In the genomic region with DNA sequence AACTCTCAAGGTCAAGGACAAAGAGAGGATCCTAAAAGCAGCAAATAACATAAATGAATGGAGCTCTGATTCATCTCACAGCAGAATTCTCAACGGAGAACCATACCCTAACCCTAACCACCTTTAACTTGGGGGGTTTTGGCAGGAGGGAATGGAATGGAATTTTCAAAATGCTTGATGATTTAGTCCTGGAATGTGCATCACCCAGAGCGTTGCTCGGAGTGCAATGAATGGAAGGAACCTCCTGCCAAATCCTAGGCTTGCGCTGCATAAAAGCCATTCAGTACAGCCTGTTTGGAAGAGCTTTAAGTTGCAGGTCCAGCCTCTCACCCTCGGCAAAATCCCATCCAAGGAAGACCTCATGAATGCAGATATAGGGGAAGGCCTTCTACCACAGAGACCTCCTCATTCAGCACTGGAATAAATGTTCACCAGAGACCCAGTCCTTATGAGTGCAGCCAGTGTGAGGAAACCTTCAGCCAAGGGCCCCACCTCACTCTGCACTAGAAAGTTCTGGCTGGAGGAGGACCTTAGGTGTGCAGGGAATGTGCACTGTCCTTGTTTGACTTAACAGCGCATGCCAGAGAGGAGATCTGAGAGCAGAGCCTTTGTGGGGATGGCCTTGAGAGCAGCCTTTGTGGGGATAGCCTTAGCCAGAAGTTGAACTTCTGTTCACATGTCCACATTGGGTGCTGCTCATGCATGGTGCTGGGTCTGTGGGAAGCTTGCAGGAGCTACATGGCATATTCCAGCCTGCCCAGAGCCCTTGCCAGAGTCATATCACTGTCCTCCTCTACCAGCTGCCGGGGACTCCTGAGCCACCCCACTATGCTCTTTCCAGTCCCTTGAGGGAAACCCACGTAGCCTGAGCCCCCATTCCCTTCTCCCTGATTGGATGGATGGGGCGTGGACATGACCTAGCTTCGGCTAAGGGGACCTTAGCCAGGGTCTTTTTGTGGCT, we compare ENCODE assay signal across 1 cellular context.
TF ChIP-seq lines count a peak whose summit lies in the region.

No MANE protein-coding gene starts in this region.

TF ChIP-seq in HepG2, 621 proteins besides CTCF, POLR2A, EP300 and RAD21 (continued from another document and continues in another):
- TF ChIP-seq THAP11 (CRISPR knock-in tag; IDR thresholded peaks at IDR 0.05) (peak; percentile 45; the same call in 1 of the 2 replicates), ZNF501 (CRISPR knock-in tag; IDR thresholded peaks at IDR 0.05) (peak; percentile 82), FOXC1 (CRISPR knock-in tag; IDR thresholded peaks at IDR 0.05; ENCODE audit: borderline replicate concordance) (no peak; the same call in 1 of the 2 replicates), WIZ (CRISPR knock-in tag; IDR thresholded peaks at IDR 0.05) (peak; percentile 69; the same call in 1 of the 2 replicates), ZNF207 (IDR thresholded peaks at IDR 0.05; ENCODE audit: borderline replicate concordance) (no peak), NFATC3 (CRISPR knock-in tag; IDR thresholded peaks at IDR 0.05) (no peak), ZNF558 (CRISPR knock-in tag; IDR thresholded peaks at IDR 0.05; ENCODE audit: borderline replicate concordance) (no peak), KDM5B (CRISPR knock-in tag; IDR thresholded peaks at IDR 0.05; ENCODE audit: borderline replicate concordance) (peak; percentile 30; the same call in 1 of the 2 replicates), PCBP1 (IDR thresholded peaks at IDR 0.05; ENCODE audit: borderline replicate concordance, low read depth, low read length) (no peak), GLI4 (CRISPR knock-in tag; IDR thresholded peaks at IDR 0.05; ENCODE audit: borderline replicate concordance) (no peak), ZFP90 (CRISPR knock-in tag; IDR thresholded peaks at IDR 0.05; ENCODE audit: borderline replicate concordance) (no peak), ZNF747 (CRISPR knock-in tag; IDR thresholded peaks at IDR 0.05; ENCODE audit: borderline replicate concordance) (peak; percentile 76; the same call in 1 of the 2 replicates), MIER3 (CRISPR knock-in tag; IDR thresholded peaks at IDR 0.05; ENCODE audit: borderline replicate concordance) (peak; percentile 78), ZNF530 (CRISPR knock-in tag; IDR thresholded peaks at IDR 0.05; ENCODE audit: low read depth) (no peak), MXD4 (CRISPR knock-in tag; IDR thresholded peaks at IDR 0.05) (peak; percentile 74), CHCHD3 (CRISPR knock-in tag; IDR thresholded peaks at IDR 0.05) (no peak), RBM22 (optimal IDR thresholded peaks at IDR 0.05; ENCODE audit: low read length) (no peak)
- TF ChIP-seq, protein P1, sequence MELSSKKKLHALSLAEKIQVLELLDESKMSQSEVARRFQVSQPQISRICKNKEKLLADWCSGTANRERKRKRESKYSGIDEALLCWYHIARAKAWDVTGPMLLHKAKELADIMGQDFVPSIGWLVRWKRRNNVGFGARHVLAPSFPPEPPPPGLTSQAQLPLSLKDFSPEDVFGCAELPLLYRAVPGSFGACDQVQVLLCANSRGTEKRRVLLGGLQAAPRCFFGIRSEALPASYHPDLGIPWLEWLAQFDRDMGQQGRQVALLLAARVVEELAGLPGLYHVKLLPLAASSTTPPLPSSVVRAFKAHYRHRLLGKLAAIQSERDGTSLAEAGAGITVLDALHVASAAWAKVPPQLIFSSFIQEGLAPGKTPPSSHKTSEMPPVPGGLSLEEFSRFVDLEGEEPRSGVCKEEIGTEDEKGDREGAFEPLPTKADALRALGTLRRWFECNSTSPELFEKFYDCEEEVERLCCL (CRISPR knock-in tag; IDR thresholded peaks at IDR 0.05; ENCODE audit: borderline replicate concordance): no peak
- TF ChIP-seq, protein P2, sequence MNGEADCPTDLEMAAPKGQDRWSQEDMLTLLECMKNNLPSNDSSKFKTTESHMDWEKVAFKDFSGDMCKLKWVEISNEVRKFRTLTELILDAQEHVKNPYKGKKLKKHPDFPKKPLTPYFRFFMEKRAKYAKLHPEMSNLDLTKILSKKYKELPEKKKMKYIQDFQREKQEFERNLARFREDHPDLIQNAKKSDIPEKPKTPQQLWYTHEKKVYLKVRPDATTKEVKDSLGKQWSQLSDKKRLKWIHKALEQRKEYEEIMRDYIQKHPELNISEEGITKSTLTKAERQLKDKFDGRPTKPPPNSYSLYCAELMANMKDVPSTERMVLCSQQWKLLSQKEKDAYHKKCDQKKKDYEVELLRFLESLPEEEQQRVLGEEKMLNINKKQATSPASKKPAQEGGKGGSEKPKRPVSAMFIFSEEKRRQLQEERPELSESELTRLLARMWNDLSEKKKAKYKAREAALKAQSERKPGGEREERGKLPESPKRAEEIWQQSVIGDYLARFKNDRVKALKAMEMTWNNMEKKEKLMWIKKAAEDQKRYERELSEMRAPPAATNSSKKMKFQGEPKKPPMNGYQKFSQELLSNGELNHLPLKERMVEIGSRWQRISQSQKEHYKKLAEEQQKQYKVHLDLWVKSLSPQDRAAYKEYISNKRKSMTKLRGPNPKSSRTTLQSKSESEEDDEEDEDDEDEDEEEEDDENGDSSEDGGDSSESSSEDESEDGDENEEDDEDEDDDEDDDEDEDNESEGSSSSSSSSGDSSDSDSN (CRISPR knock-in tag; IDR thresholded peaks at IDR 0.05): peak; percentile 45; the same call in 1 of the 2 replicates
- TF ChIP-seq, protein P3, sequence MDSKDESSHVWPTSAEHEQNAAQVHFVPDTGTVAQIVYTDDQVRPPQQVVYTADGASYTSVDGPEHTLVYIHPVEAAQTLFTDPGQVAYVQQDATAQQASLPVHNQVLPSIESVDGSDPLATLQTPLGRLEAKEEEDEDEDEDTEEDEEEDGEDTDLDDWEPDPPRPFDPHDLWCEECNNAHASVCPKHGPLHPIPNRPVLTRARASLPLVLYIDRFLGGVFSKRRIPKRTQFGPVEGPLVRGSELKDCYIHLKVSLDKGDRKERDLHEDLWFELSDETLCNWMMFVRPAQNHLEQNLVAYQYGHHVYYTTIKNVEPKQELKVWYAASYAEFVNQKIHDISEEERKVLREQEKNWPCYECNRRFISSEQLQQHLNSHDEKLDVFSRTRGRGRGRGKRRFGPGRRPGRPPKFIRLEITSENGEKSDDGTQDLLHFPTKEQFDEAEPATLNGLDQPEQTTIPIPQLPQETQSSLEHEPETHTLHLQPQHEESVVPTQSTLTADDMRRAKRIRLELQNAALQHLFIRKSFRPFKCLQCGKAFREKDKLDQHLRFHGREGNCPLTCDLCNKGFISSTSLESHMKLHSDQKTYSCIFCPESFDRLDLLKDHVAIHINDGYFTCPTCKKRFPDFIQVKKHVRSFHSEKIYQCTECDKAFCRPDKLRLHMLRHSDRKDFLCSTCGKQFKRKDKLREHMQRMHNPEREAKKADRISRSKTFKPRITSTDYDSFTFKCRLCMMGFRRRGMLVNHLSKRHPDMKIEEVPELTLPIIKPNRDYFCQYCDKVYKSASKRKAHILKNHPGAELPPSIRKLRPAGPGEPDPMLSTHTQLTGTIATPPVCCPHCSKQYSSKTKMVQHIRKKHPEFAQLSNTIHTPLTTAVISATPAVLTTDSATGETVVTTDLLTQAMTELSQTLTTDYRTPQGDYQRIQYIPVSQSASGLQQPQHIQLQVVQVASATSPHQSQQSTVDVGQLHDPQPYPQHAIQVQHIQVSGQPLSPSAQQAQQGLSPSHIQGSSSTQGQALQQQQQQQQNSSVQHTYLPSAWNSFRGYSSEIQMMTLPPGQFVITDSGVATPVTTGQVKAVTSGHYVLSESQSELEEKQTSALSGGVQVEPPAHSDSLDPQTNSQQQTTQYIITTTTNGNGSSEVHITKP (CRISPR knock-in tag; IDR thresholded peaks at IDR 0.05; ENCODE audit: low read depth): 0 out of 2 replicates have a peak, but pooled peaks have one; percentile 13
- TF ChIP-seq, protein P4, sequence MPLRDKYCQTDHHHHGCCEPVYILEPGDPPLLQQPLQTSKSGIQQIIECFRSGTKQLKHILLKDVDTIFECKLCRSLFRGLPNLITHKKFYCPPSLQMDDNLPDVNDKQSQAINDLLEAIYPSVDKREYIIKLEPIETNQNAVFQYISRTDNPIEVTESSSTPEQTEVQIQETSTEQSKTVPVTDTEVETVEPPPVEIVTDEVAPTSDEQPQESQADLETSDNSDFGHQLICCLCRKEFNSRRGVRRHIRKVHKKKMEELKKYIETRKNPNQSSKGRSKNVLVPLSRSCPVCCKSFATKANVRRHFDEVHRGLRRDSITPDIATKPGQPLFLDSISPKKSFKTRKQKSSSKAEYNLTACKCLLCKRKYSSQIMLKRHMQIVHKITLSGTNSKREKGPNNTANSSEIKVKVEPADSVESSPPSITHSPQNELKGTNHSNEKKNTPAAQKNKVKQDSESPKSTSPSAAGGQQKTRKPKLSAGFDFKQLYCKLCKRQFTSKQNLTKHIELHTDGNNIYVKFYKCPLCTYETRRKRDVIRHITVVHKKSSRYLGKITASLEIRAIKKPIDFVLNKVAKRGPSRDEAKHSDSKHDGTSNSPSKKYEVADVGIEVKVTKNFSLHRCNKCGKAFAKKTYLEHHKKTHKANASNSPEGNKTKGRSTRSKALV (CRISPR knock-in tag; IDR thresholded peaks at IDR 0.05): no peak
- TF ChIP-seq, protein P5, sequence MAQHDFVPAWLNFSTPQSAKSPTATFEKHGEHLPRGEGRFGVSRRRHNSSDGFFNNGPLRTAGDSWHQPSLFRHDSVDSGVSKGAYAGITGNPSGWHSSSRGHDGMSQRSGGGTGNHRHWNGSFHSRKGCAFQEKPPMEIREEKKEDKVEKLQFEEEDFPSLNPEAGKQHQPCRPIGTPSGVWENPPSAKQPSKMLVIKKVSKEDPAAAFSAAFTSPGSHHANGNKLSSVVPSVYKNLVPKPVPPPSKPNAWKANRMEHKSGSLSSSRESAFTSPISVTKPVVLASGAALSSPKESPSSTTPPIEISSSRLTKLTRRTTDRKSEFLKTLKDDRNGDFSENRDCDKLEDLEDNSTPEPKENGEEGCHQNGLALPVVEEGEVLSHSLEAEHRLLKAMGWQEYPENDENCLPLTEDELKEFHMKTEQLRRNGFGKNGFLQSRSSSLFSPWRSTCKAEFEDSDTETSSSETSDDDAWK (CRISPR knock-in tag; IDR thresholded peaks at IDR 0.05): no peak
- TF ChIP-seq, protein P6, sequence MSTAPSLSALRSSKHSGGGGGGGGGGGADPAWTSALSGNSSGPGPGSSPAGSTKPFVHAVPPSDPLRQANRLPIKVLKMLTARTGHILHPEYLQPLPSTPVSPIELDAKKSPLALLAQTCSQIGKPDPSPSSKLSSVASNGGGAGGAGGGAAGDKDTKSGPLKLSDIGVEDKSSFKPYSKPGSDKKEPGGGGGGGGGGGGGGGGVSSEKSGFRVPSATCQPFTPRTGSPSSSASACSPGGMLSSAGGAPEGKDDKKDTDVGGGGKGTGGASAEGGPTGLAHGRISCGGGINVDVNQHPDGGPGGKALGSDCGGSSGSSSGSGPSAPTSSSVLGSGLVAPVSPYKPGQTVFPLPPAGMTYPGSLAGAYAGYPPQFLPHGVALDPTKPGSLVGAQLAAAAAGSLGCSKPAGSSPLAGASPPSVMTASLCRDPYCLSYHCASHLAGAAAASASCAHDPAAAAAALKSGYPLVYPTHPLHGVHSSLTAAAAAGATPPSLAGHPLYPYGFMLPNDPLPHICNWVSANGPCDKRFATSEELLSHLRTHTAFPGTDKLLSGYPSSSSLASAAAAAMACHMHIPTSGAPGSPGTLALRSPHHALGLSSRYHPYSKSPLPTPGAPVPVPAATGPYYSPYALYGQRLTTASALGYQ (CRISPR knock-in tag; IDR thresholded peaks at IDR 0.05): no peak
- TF ChIP-seq, protein P7, sequence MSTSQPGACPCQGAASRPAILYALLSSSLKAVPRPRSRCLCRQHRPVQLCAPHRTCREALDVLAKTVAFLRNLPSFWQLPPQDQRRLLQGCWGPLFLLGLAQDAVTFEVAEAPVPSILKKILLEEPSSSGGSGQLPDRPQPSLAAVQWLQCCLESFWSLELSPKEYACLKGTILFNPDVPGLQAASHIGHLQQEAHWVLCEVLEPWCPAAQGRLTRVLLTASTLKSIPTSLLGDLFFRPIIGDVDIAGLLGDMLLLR (CRISPR knock-in tag; IDR thresholded peaks at IDR 0.05): no peak
- TF ChIP-seq, protein P8, sequence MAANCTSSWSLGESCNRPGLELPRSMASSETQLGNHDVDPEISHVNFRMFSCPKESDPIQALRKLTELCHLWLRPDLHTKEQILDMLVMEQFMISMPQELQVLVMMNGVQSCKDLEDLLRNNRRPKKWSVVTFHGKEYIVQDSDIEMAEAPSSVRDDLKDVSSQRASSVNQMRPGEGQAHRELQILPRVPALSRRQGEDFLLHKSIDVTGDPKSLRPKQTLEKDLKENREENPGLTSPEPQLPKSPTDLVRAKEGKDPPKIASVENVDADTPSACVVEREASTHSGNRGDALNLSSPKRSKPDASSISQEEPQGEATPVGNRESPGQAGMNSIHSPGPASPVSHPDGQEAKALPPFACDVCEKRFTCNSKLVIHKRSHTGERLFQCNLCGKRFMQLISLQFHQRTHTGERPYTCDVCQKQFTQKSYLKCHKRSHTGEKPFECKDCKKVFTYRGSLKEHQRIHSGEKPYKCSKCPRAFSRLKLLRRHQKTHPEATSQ (CRISPR knock-in tag; IDR thresholded peaks at IDR 0.05; ENCODE audit: borderline replicate concordance): peak; percentile 36; the same call in 1 of the 2 replicates
- TF ChIP-seq, protein P9, sequence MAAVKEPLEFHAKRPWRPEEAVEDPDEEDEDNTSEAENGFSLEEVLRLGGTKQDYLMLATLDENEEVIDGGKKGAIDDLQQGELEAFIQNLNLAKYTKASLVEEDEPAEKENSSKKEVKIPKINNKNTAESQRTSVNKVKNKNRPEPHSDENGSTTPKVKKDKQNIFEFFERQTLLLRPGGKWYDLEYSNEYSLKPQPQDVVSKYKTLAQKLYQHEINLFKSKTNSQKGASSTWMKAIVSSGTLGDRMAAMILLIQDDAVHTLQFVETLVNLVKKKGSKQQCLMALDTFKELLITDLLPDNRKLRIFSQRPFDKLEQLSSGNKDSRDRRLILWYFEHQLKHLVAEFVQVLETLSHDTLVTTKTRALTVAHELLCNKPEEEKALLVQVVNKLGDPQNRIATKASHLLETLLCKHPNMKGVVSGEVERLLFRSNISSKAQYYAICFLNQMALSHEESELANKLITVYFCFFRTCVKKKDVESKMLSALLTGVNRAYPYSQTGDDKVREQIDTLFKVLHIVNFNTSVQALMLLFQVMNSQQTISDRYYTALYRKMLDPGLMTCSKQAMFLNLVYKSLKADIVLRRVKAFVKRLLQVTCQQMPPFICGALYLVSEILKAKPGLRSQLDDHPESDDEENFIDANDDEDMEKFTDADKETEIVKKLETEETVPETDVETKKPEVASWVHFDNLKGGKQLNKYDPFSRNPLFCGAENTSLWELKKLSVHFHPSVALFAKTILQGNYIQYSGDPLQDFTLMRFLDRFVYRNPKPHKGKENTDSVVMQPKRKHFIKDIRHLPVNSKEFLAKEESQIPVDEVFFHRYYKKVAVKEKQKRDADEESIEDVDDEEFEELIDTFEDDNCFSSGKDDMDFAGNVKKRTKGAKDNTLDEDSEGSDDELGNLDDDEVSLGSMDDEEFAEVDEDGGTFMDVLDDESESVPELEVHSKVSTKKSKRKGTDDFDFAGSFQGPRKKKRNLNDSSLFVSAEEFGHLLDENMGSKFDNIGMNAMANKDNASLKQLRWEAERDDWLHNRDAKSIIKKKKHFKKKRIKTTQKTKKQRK (IDR thresholded peaks at IDR 0.05; ENCODE audit: low read length): no peak
- TF ChIP-seq, protein P10, sequence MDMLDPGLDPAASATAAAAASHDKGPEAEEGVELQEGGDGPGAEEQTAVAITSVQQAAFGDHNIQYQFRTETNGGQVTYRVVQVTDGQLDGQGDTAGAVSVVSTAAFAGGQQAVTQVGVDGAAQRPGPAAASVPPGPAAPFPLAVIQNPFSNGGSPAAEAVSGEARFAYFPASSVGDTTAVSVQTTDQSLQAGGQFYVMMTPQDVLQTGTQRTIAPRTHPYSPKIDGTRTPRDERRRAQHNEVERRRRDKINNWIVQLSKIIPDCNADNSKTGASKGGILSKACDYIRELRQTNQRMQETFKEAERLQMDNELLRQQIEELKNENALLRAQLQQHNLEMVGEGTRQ (IDR thresholded peaks at IDR 0.05; ENCODE audit: low read depth, low read length): no peak; the same call in 1 of the 2 replicates
- TF ChIP-seq, protein P10 (CRISPR knock-in tag; IDR thresholded peaks at IDR 0.05; ENCODE audit: borderline replicate concordance): no peak
